In the genomic region with DNA sequence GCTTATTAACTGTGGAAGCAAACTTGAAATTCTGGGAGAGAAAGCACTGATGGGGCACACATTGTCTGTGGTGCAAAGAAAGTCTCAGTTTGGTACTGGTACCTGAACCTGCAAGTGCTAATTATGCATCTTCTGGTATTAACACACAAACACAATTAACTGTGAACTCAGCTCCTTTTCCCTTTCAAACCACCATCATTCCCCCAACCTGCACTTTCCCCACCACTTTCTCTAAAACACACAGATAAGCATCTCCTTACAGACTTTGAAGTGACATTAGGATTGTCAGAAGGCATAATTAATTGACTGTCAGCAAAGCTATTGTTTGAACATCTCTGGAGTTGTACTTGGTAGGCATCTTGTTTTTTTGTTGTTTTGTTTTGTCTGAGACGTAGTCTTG, we compare ENCODE assay signal across 25 cellular contexts.
A peak's percentile ranks its signal among the peaks of the same experiment; 100 is the strongest.
DNase-seq lines count a peak whose midpoint lies in the region; ATAC-seq, FAIRE-seq and TF ChIP-seq lines count a peak whose summit lies in the region.
"Had no signal": no experiment of that assay in that cellular context is flagged by ENCODE, and none has a peak within 500 bp of the region (broad histone marks: within the 10 kb centered on the region; RNA-seq: fewer than 3 reads in every experiment).

No MANE protein-coding gene starts in this region.

- H4K8ac ChIP-seq in IMR-90 (ENCODE audit: low read depth in 2 of 2, low read length in 2 of 2) = no peak overlapping the region

- H4K91ac ChIP-seq in IMR-90 (ENCODE audit: insufficient read depth, low read depth, low read length) = no peak overlapping the region

- TF ChIP-seq POLR2A in A549 (IDR thresholded peaks at IDR 0.05; ENCODE audit: low read length) (no peak), IMR-90 (IDR thresholded peaks at IDR 0.05; ENCODE audit: low read depth, low read length) (no peak)

- H3K27ac ChIP-seq in A549 (peak overlapping the region; percentile 59 to 76; a peak in 5 of 6 replicates), DND-41 (ENCODE audit: low read length) (no peak overlapping the region), IMR-90 (ENCODE audit: insufficient read depth, low read length) (no peak overlapping the region), dorsolateral prefrontal cortex (no peak overlapping the region)
- H3K27ac ChIP-seq: BLaER1 had no signal

- no TSS peak for BruUV-seq in IMR-90 (replicated peaks; lab: Mats Ljungman, UMichigan)

- H3K9me1 ChIP-seq in IMR-90 (ENCODE audit: insufficient read depth, low read length) = peaks cover 15% of the 10 kb centered on the region

- H3K4me1 ChIP-seq in A549 = peaks cover 36% of the 10 kb centered on the region
- no peaks in the 10 kb centered on the region for H3K4me1 ChIP-seq in DND-41 (ENCODE audit: insufficient read depth, low read length)
- peaks cover 2% of the 10 kb centered on the region for H3K4me1 ChIP-seq in IMR-90 (ENCODE audit: control insufficient read depth, insufficient read depth, low read length)
- H3K4me1 ChIP-seq: BE2C, BLaER1 had no signal

- H3K18ac ChIP-seq in IMR-90 (ENCODE audit: low read depth, low read length) = no peak overlapping the region

- H2AFZ ChIP-seq in DND-41 (ENCODE audit: low read depth, low read length) (no peak overlapping the region), IMR-90 (replicated peaks; ENCODE audit: low read length, poor library complexity) (no peak overlapping the region)

- no peak overlapping the region for H3K14ac ChIP-seq in IMR-90 (replicated peaks; ENCODE audit: low read depth, low read length)

- H3K79me1 ChIP-seq in IMR-90 (ENCODE audit: low read depth in 1 of 2, low read length in 2 of 2) = peaks cover 42 to 76% of the 10 kb centered on the region in 2 experiments

- TF ChIP-seq CTCF in A549 (IDR thresholded peaks at IDR 0.05) (no peak), DND-41 (IDR thresholded peaks at IDR 0.05; ENCODE audit: borderline replicate concordance, extremely low read depth, low read length, poor library complexity, severe bottlenecking) (no peak), IMR-90 (conservative IDR thresholded peaks at IDR 0.05; ENCODE audit: low read depth, low read length) (no peak), dorsolateral prefrontal cortex (IDR thresholded peaks at IDR 0.05 in 54 of 56, conservative IDR thresholded peaks at IDR 0.05 in 2 of 56; ENCODE audit: low read depth in 1 of 56, partially characterized antibody in 56 of 56) (no peak)

- H2AK5ac ChIP-seq in IMR-90 (ENCODE audit: low read depth, low read length) = no peak overlapping the region

- no peak overlapping the region for H3K4ac ChIP-seq in IMR-90 (ENCODE audit: low read depth, low read length)

- H3K9ac ChIP-seq in DND-41 (ENCODE audit: low read depth, low read length) = no peak overlapping the region
- H3K9ac ChIP-seq in IMR-90 (ENCODE audit: low read depth, low read length) = no peak overlapping the region
- H3K9ac ChIP-seq: BLaER1 had no signal

- H3K27me3 ChIP-seq in DND-41 (ENCODE audit: insufficient read depth, low read length, poor library complexity) (no peaks in the 10 kb centered on the region), IMR-90 (ENCODE audit: control insufficient read depth, insufficient read depth, low read length) (no peaks in the 10 kb centered on the region), dorsolateral prefrontal cortex (no peaks in the 10 kb centered on the region)
- H3K27me3 ChIP-seq: BE2C, BLaER1 had no signal

- no peak overlapping the region for H2BK120ac ChIP-seq in IMR-90 (ENCODE audit: low read depth, low read length)

- intact Hi-C loops in IMR-90 (cut with micrococcal nuclease) = no loop called here
- intact Hi-C loops in dorsolateral prefrontal cortex (cut with DNase I) = no loop called here

- TF ChIP-seq EP300 in A549 (IDR thresholded peaks at IDR 0.05) = no peak

- H4K20me1 ChIP-seq in DND-41 (ENCODE audit: insufficient read depth, low read length) (no peaks in the 10 kb centered on the region), IMR-90 (ENCODE audit: insufficient read depth, low read length) (peaks cover 17% of the 10 kb centered on the region; the same call in 1 of the 2 replicates)
- H4K20me1 ChIP-seq: BLaER1 had no signal

- H3K9me3 ChIP-seq in A549 = no peaks in the 10 kb centered on the region
- H3K9me3 ChIP-seq in DND-41 (ENCODE audit: insufficient read depth, low read length, severe bottlenecking) = no peaks in the 10 kb centered on the region
- no peaks in the 10 kb centered on the region for H3K9me3 ChIP-seq in IMR-90 (ENCODE audit: control insufficient read depth, insufficient read depth, low read length)
- H3K9me3 ChIP-seq: BE2C, BLaER1 had no signal

- dilution Hi-C loops in IMR-90 (cut with HindIII; ENCODE audit: low sequenced_read_pairs, unreplicated experiment) = no loop called here

- in situ Hi-C loops in IMR-90 (cut with MboI; ENCODE audit: low sequenced_read_pairs) = no loop called here

- H2BK15ac ChIP-seq in IMR-90 (ENCODE audit: low read depth, low read length) = no peak overlapping the region

- no peak for FAIRE-seq in A549 (lab: Jason Lieb, UNC)
- FAIRE-seq: A204.1, G401.6, GM12891, GM19239 had no signal

- CTCF ChIA-PET in A549 (lab: Yijun Ruan, JAX) (interaction anchor here (1.0 kb wide), 1 partner anchor 235 kb away, joined by 3 read pairs; no protein-coding TSS in a partner anchor), IMR-90 (lab: Yijun Ruan, JAX) (interaction anchor here (0.6 kb wide), 1 partner anchor 187 kb away, joined by 3 read pairs; no protein-coding TSS in a partner anchor)

- TF ChIP-seq RAD21 in A549 (conservative IDR thresholded peaks at IDR 0.05 in 1 of 2, IDR thresholded peaks at IDR 0.05 in 1 of 2) = no peak
- TF ChIP-seq RAD21 in IMR-90 (IDR thresholded peaks at IDR 0.05; ENCODE audit: low read length) = no peak

- H3K36me3 ChIP-seq in DND-41 (ENCODE audit: insufficient read depth, low read length) (no peaks in the 10 kb centered on the region), IMR-90 (ENCODE audit: control insufficient read depth, insufficient read depth, low read length) (no peaks in the 10 kb centered on the region)
- H3K36me3 ChIP-seq: BE2C, BLaER1 had no signal

- WGBS in A549 (ENCODE audit: missing lambda C conversion rate) = 100% methylated on average over 1 of the region's 1 CpG
- no CpG with 5 or more reads among the region's 1 CpG for WGBS in IMR-90 (ENCODE audit: extremely low coverage in 2 of 2, insufficient read length in 1 of 2), 2 experiments

- ATAC-seq in A549 = no peak
- ATAC-seq in DND-41 (ENCODE audit: insufficient read depth, low read depth) = 0 out of 3 replicates have a peak, but pooled peaks have one; percentile 37
- ATAC-seq in IMR-90 (ENCODE audit: low read depth) = no peak

- no peak for DNase-seq in A549 (ENCODE audit: low read depth in 1 of 2, low spot score in 1 of 2)
- DNase-seq in DND-41 = no peak
- no peak for DNase-seq in IMR-90
- peak; percentile 14 for DNase-seq in SK-N-DZ (ENCODE audit: low spot score)
- DNase-seq in dorsolateral prefrontal cortex = no peak
- no peak for DNase-seq in Ammon's horn (ENCODE audit: low spot score)
- DNase-seq in NCI-H1694 (lab: John Stamatoyannopoulos, UW) = no peak
- DNase-seq in midbrain (lab: John Stamatoyannopoulos, UW) = no peak
- DNase-seq: 8988T; AML-193; BE2C; C1 segment of cervical spinal cord; CD4-positive, alpha-beta memory T cell; CD4-positive, CD25-positive, alpha-beta regulatory T cell; CD8-positive, alpha-beta memory T cell; COR-L47; DMS 273 treated with DMSO at 0.1 percent for 48 hours; DMS53; DMS79; GF-D8 had no signal

- POLR2A ChIA-PET in A549 (lab: Yijun Ruan, JAX) (no interaction called here), IMR-90 (lab: Charles Lee; ENCODE audit: unreplicated experiment) (no interaction called here)

- no peak overlapping the region for H2BK20ac ChIP-seq in IMR-90 (ENCODE audit: low read depth, low read length)

- no peak overlapping the region for H4K5ac ChIP-seq in IMR-90 (ENCODE audit: low read depth, low read length)

- H3K4me3 ChIP-seq in A549 (no peak overlapping the region), DND-41 (ENCODE audit: low read depth in 1 of 2, low read length in 2 of 2) (no peak overlapping the region), IMR-90 (ENCODE audit: insufficient read depth, low read depth, low read length) (no peak overlapping the region), dorsolateral prefrontal cortex (no peak overlapping the region)
- H3K4me3 ChIP-seq: BLaER1 had no signal

- no peaks in the 10 kb centered on the region for H3K79me2 ChIP-seq in DND-41 (ENCODE audit: insufficient read depth, low read length)

- peak overlapping the region; percentile 33; the same call in 1 of the 2 replicates for H3K23ac ChIP-seq in IMR-90 (ENCODE audit: low read depth, low read length)

- H3K56ac ChIP-seq in IMR-90 (ENCODE audit: extremely low read depth, insufficient read depth, low read length) = no peak overlapping the region

- no peak overlapping the region for H2AK9ac ChIP-seq in IMR-90 (replicated peaks; ENCODE audit: low read depth, low read length, poor library complexity)

- H3K4me2 ChIP-seq in A549 = peak overlapping the region; percentile 59; the same call in 2 of the 3 replicates
- no peak overlapping the region for H3K4me2 ChIP-seq in DND-41 (ENCODE audit: insufficient read depth, low read length)
- H3K4me2 ChIP-seq in IMR-90 (ENCODE audit: low read depth, low read length) = no peak overlapping the region
- H3K4me2 ChIP-seq: BLaER1 had no signal

- no peak overlapping the region for H2BK5ac ChIP-seq in IMR-90 (ENCODE audit: low read depth, low read length, poor library complexity, severe bottlenecking)

TF ChIP-seq in A549, 52 proteins besides CTCF, POLR2A, EP300 and RAD21 (continues in another document):
- TF ChIP-seq, protein P1, sequence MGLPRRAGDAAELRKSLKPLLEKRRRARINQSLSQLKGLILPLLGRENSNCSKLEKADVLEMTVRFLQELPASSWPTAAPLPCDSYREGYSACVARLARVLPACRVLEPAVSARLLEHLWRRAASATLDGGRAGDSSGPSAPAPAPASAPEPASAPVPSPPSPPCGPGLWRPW (IDR thresholded peaks at IDR 0.05) = no peak
- TF ChIP-seq FOSB (CRISPR knock-in tag; IDR thresholded peaks at IDR 0.05) (no peak), CEBPB (IDR thresholded peaks at IDR 0.05) (no peak), TP53 (CRISPR knock-in tag; IDR thresholded peaks at IDR 0.05) (no peak), EHMT2 (IDR thresholded peaks at IDR 0.05; ENCODE audit: low read depth) (no peak)

TF ChIP-seq in IMR-90, 13 proteins besides CTCF, POLR2A, EP300 and RAD21 (continues in another document):
- TF ChIP-seq, protein P2, sequence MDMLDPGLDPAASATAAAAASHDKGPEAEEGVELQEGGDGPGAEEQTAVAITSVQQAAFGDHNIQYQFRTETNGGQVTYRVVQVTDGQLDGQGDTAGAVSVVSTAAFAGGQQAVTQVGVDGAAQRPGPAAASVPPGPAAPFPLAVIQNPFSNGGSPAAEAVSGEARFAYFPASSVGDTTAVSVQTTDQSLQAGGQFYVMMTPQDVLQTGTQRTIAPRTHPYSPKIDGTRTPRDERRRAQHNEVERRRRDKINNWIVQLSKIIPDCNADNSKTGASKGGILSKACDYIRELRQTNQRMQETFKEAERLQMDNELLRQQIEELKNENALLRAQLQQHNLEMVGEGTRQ (IDR thresholded peaks at IDR 0.05; ENCODE audit: low read depth, low read length) = no peak
- TF ChIP-seq CHD1 (IDR thresholded peaks at IDR 0.05; ENCODE audit: low read depth, low read length) (no peak), BHLHE40 (IDR thresholded peaks at IDR 0.05; ENCODE audit: low read depth, low read length) (no peak), NFE2L2 (IDR thresholded peaks at IDR 0.05; ENCODE audit: low read depth, low read length) (no peak), MAZ (IDR thresholded peaks at IDR 0.05; ENCODE audit: borderline replicate concordance, low read depth, low read length) (no peak)

Comparison
In these comparisons a context has a peak if more than half of its experiments do, and no peak if none do; other contexts are left out.
1. H3K27ac ChIP-seq: peak in A549 (2 of 2); none in DND-41 (single experiment), IMR-90 (single experiment) and dorsolateral prefrontal cortex (0 of 59).